Comparison of ENCODE assay signal across 9 cellular contexts in genomic region chr6:129860901-129861665, GRCh38. TPM values are rescaled to one million over a fixed set of nuclear protein-coding genes. Genes with fewer than 3 reads are reported as not detected.
DNase-seq lines count a peak whose midpoint lies in the region; TF ChIP-seq lines count a peak whose summit lies in the region.
"Had no signal": no experiment of that assay in that cellular context is flagged by ENCODE, and none has a peak within 500 bp of the region (broad histone marks: within the 10 kb centered on the region; RNA-seq: fewer than 3 reads in every experiment).

A gene with protein sequence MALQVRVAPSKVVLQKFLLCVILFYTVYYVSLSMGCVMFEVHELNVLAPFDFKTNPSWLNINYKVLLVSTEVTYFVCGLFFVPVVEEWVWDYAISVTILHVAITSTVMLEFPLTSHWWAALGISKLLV (minus strand): TSS chr6:129861315. CDS start chr6:129861188, 127 bp downstream.

- peak within 1 kb of the TSS; percentile 83 to 90 for H3K27ac ChIP-seq in SK-N-SH (ENCODE audit: low read depth in 2 of 2, low read length in 1 of 2)
- H3K27ac ChIP-seq in vagina, result peak within 1 kb of the TSS; percentile 22

- no peak for TF ChIP-seq CTCF in SK-N-SH (IDR thresholded peaks at IDR 0.05)
- TF ChIP-seq CTCF in vagina (IDR thresholded peaks at IDR 0.05), result no peak

- H4K20me1 ChIP-seq in SK-N-SH (ENCODE audit: insufficient read depth), result no peaks in the 10 kb centered on the region

- H3K9me2 ChIP-seq in SK-N-SH, result no peaks in the 10 kb centered on the region

- H3K9me3 ChIP-seq in SK-N-SH, result peaks cover 15% of the 10 kb centered on the region; the same call in 1 of the 2 replicates
- H3K9me3 ChIP-seq in vagina, result no peaks in the 10 kb centered on the region

- H3K36me3 ChIP-seq in SK-N-SH (replicated peaks in 1 of 2; ENCODE audit: control insufficient read depth in 1 of 2, insufficient read depth in 2 of 2, low read length in 1 of 2) (peaks cover 0 to 13% of the 10 kb centered on the region in 2 experiments), vagina (no peaks in the 10 kb centered on the region)

- H3K79me2 ChIP-seq in SK-N-SH (ENCODE audit: insufficient read depth), result peaks cover 15% of the 10 kb centered on the region

- DNase-seq in stimulated activated CD4-positive, alpha-beta T cell treated with anti-CD3 and anti-CD28 coated beads, Interleukin-4, amount 100 ng/mL, for 24 hours, result peak; percentile 4
- DNase-seq in stimulated activated CD4-positive, alpha-beta T cell treated with anti-CD3 and anti-CD28 coated beads, Interleukin-4, amount 100 ng/mL, for 4 hours, result no peak
- DNase-seq in SK-N-SH, result no peak
- DNase-seq in fibroblast of peridontal ligament (ENCODE audit: extremely low read depth), result peak; percentile 88
- no peak for DNase-seq in vagina (ENCODE audit: extremely low spot score in 2 of 2)
- DNase-seq in COR-L47 (lab: John Stamatoyannopoulos, UW), result no peak
- DNase-seq in NCI-H2107 (lab: John Stamatoyannopoulos, UW), result no peak
- DNase-seq in NCI-H526 (lab: John Stamatoyannopoulos, UW), result no peak
- DNase-seq: SW 1271 had no signal

- H3K4me3 ChIP-seq in SK-N-SH (ENCODE audit: low read depth in 2 of 2, low read length in 1 of 2) (peak within 1 kb of the TSS; percentile 47 to 66), vagina (peak within 1 kb of the TSS; percentile 4 to 14)

- 0 out of 4 replicates have a peak, but pooled peaks cover 0 to 3% of the 10 kb centered on the region in 2 experiments for H3K4me1 ChIP-seq in SK-N-SH (ENCODE audit: control insufficient read depth in 1 of 2, insufficient read depth in 2 of 2, low read depth in 1 of 2, low read length in 1 of 2)
- no peaks in the 10 kb centered on the region for H3K4me1 ChIP-seq in vagina

- peak within 1 kb of the TSS; percentile 67 for H3K9ac ChIP-seq in SK-N-SH

- peak within 1 kb of the TSS; percentile 78 for H3K4me2 ChIP-seq in SK-N-SH

- no peaks in the 10 kb centered on the region for H3K27me3 ChIP-seq in SK-N-SH (ENCODE audit: insufficient read depth)
- no peaks in the 10 kb centered on the region for H3K27me3 ChIP-seq in vagina

- peaks cover 64% of the 10 kb centered on the region for H3F3A ChIP-seq in SK-N-SH (replicated peaks; ENCODE audit: insufficient read depth)

- peak within 1 kb of the TSS; percentile 65; the same call in 1 of the 2 replicates for H2AFZ ChIP-seq in SK-N-SH (ENCODE audit: low read depth)

- TF ChIP-seq RAD21 in SK-N-SH (IDR thresholded peaks at IDR 0.05; ENCODE audit: low read length), result no peak

- WGBS in SK-N-SH (ENCODE audit: low lambda C conversion rate), result 8% methylated on average over 14 of the region's 14 CpGs

- TF ChIP-seq EP300 in SK-N-SH (IDR thresholded peaks at IDR 0.05; ENCODE audit: borderline replicate concordance in 1 of 2, low read depth in 1 of 2, low read length in 1 of 2), result peak in 1 of 2 experiments; percentile 82; a peak in 1 of 4 replicates

- intact Hi-C loops in vagina (cut with DNase I), result no loop called here

- no peak for TF ChIP-seq POLR2A in vagina (IDR thresholded peaks at IDR 0.05)

- POLR2A ChIA-PET in SK-N-SH (lab: Yijun Ruan, JAX), result no interaction called here

- CTCF ChIA-PET in SK-N-SH (lab: Yijun Ruan, JAX), result no interaction called here

TF ChIP-seq in SK-N-SH, 30 proteins besides CTCF, POLR2A, EP300 and RAD21 (continues in another document):
- TF ChIP-seq RXRA (IDR thresholded peaks at IDR 0.05; ENCODE audit: borderline replicate concordance, low read depth) (peak; percentile 3; the same call in 1 of the 2 replicates), JUND (IDR thresholded peaks at IDR 0.05) (peak; percentile 86), GATA2 (CRISPR knock-in tag; IDR thresholded peaks at IDR 0.05) (no peak), NFIC (IDR thresholded peaks at IDR 0.05; ENCODE audit: borderline replicate concordance) (peak; percentile 88), CHD2 (IDR thresholded peaks at IDR 0.05; ENCODE audit: low read length, partially characterized antibody) (no peak), TEAD4 (IDR thresholded peaks at IDR 0.05; ENCODE audit: borderline replicate concordance, insufficient read depth) (peak; percentile 66), GABPA (IDR thresholded peaks at IDR 0.05; ENCODE audit: low read depth) (no peak), TCF12 (IDR thresholded peaks at IDR 0.05) (peak; percentile 96), MXI1 (IDR thresholded peaks at IDR 0.05; ENCODE audit: low read depth, low read length) (no peak), PBX3 (IDR thresholded peaks at IDR 0.05) (peak; percentile 91), EZH2phosphoT487 (IDR thresholded peaks at IDR 0.05; ENCODE audit: borderline replicate concordance, low read depth) (no peak), IRF3 (IDR thresholded peaks at IDR 0.05; ENCODE audit: low read depth, low read length) (no peak), MEF2A (IDR thresholded peaks at IDR 0.05; ENCODE audit: borderline replicate concordance, low read depth) (peak; percentile 78; the same call in 1 of the 2 replicates), YY1 (IDR thresholded peaks at IDR 0.05; ENCODE audit: low read depth) (peak; percentile 29; the same call in 1 of the 2 replicates), FOSL2 (IDR thresholded peaks at IDR 0.05; ENCODE audit: borderline replicate concordance, low read depth) (peak; percentile 76)
- TF ChIP-seq, protein P1, sequence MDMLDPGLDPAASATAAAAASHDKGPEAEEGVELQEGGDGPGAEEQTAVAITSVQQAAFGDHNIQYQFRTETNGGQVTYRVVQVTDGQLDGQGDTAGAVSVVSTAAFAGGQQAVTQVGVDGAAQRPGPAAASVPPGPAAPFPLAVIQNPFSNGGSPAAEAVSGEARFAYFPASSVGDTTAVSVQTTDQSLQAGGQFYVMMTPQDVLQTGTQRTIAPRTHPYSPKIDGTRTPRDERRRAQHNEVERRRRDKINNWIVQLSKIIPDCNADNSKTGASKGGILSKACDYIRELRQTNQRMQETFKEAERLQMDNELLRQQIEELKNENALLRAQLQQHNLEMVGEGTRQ (IDR thresholded peaks at IDR 0.05; ENCODE audit: borderline replicate concordance, low read depth, low read length), result no peak
- TF ChIP-seq, protein P2, sequence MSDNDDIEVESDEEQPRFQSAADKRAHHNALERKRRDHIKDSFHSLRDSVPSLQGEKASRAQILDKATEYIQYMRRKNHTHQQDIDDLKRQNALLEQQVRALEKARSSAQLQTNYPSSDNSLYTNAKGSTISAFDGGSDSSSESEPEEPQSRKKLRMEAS (IDR thresholded peaks at IDR 0.05; ENCODE audit: low read depth), result peak; percentile 94
- TF ChIP-seq, protein P3, sequence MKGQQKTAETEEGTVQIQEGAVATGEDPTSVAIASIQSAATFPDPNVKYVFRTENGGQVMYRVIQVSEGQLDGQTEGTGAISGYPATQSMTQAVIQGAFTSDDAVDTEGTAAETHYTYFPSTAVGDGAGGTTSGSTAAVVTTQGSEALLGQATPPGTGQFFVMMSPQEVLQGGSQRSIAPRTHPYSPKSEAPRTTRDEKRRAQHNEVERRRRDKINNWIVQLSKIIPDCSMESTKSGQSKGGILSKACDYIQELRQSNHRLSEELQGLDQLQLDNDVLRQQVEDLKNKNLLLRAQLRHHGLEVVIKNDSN (IDR thresholded peaks at IDR 0.05; ENCODE audit: borderline replicate concordance, low read depth), result no peak
- TF ChIP-seq, protein P4, sequence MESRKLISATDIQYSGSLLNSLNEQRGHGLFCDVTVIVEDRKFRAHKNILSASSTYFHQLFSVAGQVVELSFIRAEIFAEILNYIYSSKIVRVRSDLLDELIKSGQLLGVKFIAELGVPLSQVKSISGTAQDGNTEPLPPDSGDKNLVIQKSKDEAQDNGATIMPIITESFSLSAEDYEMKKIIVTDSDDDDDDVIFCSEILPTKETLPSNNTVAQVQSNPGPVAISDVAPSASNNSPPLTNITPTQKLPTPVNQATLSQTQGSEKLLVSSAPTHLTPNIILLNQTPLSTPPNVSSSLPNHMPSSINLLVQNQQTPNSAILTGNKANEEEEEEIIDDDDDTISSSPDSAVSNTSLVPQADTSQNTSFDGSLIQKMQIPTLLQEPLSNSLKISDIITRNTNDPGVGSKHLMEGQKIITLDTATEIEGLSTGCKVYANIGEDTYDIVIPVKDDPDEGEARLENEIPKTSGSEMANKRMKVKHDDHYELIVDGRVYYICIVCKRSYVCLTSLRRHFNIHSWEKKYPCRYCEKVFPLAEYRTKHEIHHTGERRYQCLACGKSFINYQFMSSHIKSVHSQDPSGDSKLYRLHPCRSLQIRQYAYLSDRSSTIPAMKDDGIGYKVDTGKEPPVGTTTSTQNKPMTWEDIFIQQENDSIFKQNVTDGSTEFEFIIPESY (IDR thresholded peaks at IDR 0.05; ENCODE audit: borderline replicate concordance, low read depth), result no peak

RNA-seq across cellular contexts. Expression of the gene that starts here (rescaled TPM):
- polyA plus RNA-seq in SK-N-SH (2012; rRNA removed), result 3.8 and 4.1 TPM in 2 replicates
- 5.1 and 7.5 TPM in 2 replicates for polyA plus RNA-seq in SK-N-SH (2012; cell fraction: cytosol; rRNA removed)
- polyA plus RNA-seq in SK-N-SH (2012; cell fraction: nucleus; rRNA removed), result 0.79 and 3.0 TPM in 2 replicates
- not detected for total RNA-seq in vagina

Comparison
In these comparisons a context has a peak if more than half of its experiments do, and no peak if none do; other contexts are left out.
1. DNase-seq: peak in stimulated activated CD4-positive, alpha-beta T cell treated with anti-CD3 and anti-CD28 coated beads, Interleukin-4, amount 100 ng/mL, for 24 hours (single experiment) and fibroblast of peridontal ligament (single experiment); none in stimulated activated CD4-positive, alpha-beta T cell treated with anti-CD3 and anti-CD28 coated beads, Interleukin-4, amount 100 ng/mL, for 4 hours (0 of 2), SK-N-SH (single experiment), vagina (0 of 2), COR-L47 (single experiment), NCI-H2107 (single experiment) and NCI-H526 (0 of 2).